In genomic region chr2:28664120-28664842, GRCh38 we compare ENCODE assay signal across 9 cellular contexts.
A peak's percentile ranks its signal among the peaks of the same experiment; 100 is the strongest.
DNase-seq lines count a peak whose midpoint lies in the region; FAIRE-seq and TF ChIP-seq lines count a peak whose summit lies in the region.
"Had no signal": no experiment of that assay in that cellular context is flagged by ENCODE, and none has a peak within 500 bp of the region (broad histone marks: within the 10 kb centered on the region; RNA-seq: fewer than 3 reads in every experiment).

No MANE protein-coding gene starts in this region.

- H3K9me3 ChIP-seq in hepatocyte (ENCODE audit: low read depth) (no peaks in the 10 kb centered on the region), skeletal muscle tissue (ENCODE audit: control insufficient read depth in 3 of 3, low read length in 3 of 3) (no peaks in the 10 kb centered on the region)

- no peaks in the 10 kb centered on the region for H3K9me2 ChIP-seq in hepatocyte (replicated peaks; ENCODE audit: insufficient read depth)

- peak; percentile 75 for DNase-seq in NCI-H2227 (lab: John Stamatoyannopoulos, UW; ENCODE audit: unreplicated experiment)
- DNase-seq in MCF 10A (ENCODE audit: unreplicated experiment): no peak
- DNase-seq in hepatocyte (ENCODE audit: low spot score): peak; percentile 78
- no peak for DNase-seq in substantia nigra (lab: John Stamatoyannopoulos, UW)
- no peak for DNase-seq in NCI-H2171 (lab: John Stamatoyannopoulos, UW)
- DNase-seq in NCI-H1436 treated with DMSO at 0.1 percent for 48 hours (lab: John Stamatoyannopoulos, UW): no peak
- no peak for DNase-seq in HTR-8/SVneo (ENCODE audit: insufficient read length, low spot score)
- DNase-seq: cerebellar nuclear complex had no signal

- POLR2A ChIA-PET in MCF 10A (lab: Yijun Ruan, JAX): interaction anchor here (0.6 to 5.6 kb wide), 15 partner anchors 16 to 252 kb away, joined by 3 to 41 read pairs (median 5); partner anchors contain the start of gene PPP1CB

- H3K9ac ChIP-seq in skeletal muscle tissue (ENCODE audit: low read depth in 1 of 3, low read length in 3 of 3): peak overlapping the region in 1 of 3 donors; percentile 52

- H3K4me1 ChIP-seq in hepatocyte (ENCODE audit: insufficient read depth) (peaks cover 38% of the 10 kb centered on the region), skeletal muscle tissue (ENCODE audit: control insufficient read depth in 3 of 3, insufficient read depth in 3 of 3, low read length in 3 of 3) (peaks cover 27 to 34% (median 31%) of the 10 kb centered on the region in 3 donors)

- no peak overlapping the region for H2AFZ ChIP-seq in hepatocyte

- H3K9me3 Mint-ChIP-seq in MCF 10A (ENCODE audit: unreplicated experiment): no peaks in the 10 kb centered on the region

- intact Hi-C loops in MCF 10A (cut with micrococcal nuclease): loop anchor here (5.0 kb wide), 1 partner anchor 88 kb away; the partner anchor contains the start of gene PPP1CB

- CTCF ChIA-PET in MCF 10A (lab: Yijun Ruan, JAX): interaction anchor here (0.6 to 1.2 kb wide), 4 partner anchors 69 to 298 kb away, joined by 3 to 4 read pairs (median 3); no protein-coding TSS in a partner anchor

- FAIRE-seq in HTR-8/SVneo (lab: Jason Lieb, UNC): no peak

- H3K4me3 ChIP-seq in hepatocyte (no peak overlapping the region), skeletal muscle tissue (ENCODE audit: low read length in 3 of 3) (no peak overlapping the region)

- TF ChIP-seq CTCF in MCF 10A (IDR thresholded peaks at IDR 0.05; ENCODE audit: unreplicated experiment) (no peak), hepatocyte (IDR thresholded peaks at IDR 0.05; ENCODE audit: poor library complexity) (no peak)

- no peaks in the 10 kb centered on the region for H4K20me1 ChIP-seq in hepatocyte (ENCODE audit: insufficient read depth, poor library complexity, severe bottlenecking)

- peak overlapping the region; percentile 61 for H3K4me2 ChIP-seq in hepatocyte

- BruUV-seq in MCF 10A (replicated peaks; lab: Mats Ljungman, UMichigan): no TSS peak

- H3K27me3 ChIP-seq in hepatocyte: no peaks in the 10 kb centered on the region
- H3K27me3 ChIP-seq in skeletal muscle tissue (ENCODE audit: control insufficient read depth in 3 of 3, insufficient read depth in 3 of 3, low read length in 3 of 3): no peaks in the 10 kb centered on the region

- peaks cover 43% of the 10 kb centered on the region for H3K4me1 Mint-ChIP-seq in MCF 10A (ENCODE audit: insufficient read depth, unreplicated experiment)

- H3K36me3 ChIP-seq in hepatocyte (replicated peaks; ENCODE audit: insufficient read depth, low read depth) (no peaks in the 10 kb centered on the region), skeletal muscle tissue (ENCODE audit: control insufficient read depth in 3 of 3, insufficient read depth in 3 of 3, low read length in 3 of 3) (no peaks in the 10 kb centered on the region)

- no peak overlapping the region for H3K4me3 Mint-ChIP-seq in MCF 10A (ENCODE audit: unreplicated experiment)

- H3K27ac Mint-ChIP-seq in MCF 10A (ENCODE audit: low read depth, unreplicated experiment): peak overlapping the region; percentile 63

- 40% methylated on average over 22 of the region's 22 CpGs for WGBS in hepatocyte (ENCODE audit: low lambda C conversion rate, missing lambda C conversion rate)

- no peaks in the 10 kb centered on the region for H3K27me3 Mint-ChIP-seq in MCF 10A (ENCODE audit: insufficient read depth, unreplicated experiment)

- H3K27ac ChIP-seq in hepatocyte (peak overlapping the region; percentile 90), skeletal muscle tissue (ENCODE audit: low read depth, low read length) (peak overlapping the region; percentile 15), substantia nigra (ENCODE audit: low read depth, low read length, poor library complexity, severe bottlenecking) (no peak overlapping the region)

- no peaks in the 10 kb centered on the region for H3K79me2 ChIP-seq in hepatocyte

- no peaks in the 10 kb centered on the region for H3K36me3 Mint-ChIP-seq in MCF 10A (ENCODE audit: insufficient read depth, unreplicated experiment)

Comparison
In these comparisons a context has a peak if more than half of its experiments do, and no peak if none do; other contexts are left out.
1. DNase-seq: peak in NCI-H2227 (single experiment) and hepatocyte (single experiment); none in MCF 10A (single experiment), substantia nigra (0 of 49), NCI-H2171 (single experiment), NCI-H1436 treated with DMSO at 0.1 percent for 48 hours (single experiment) and HTR-8/SVneo (single experiment).